8 cellular contexts compared by ENCODE assay signal in genomic region chr15:72782274-72782992, GRCh38. TPM values are rescaled to one million over a fixed set of nuclear protein-coding genes. Genes with fewer than 3 reads are reported as not detected.
A peak's percentile ranks its signal among the peaks of the same experiment; 100 is the strongest.
DNase-seq lines count a peak whose midpoint lies in the region; ATAC-seq, FAIRE-seq and TF ChIP-seq lines count a peak whose summit lies in the region.

No MANE protein-coding gene starts in this region.

- no peaks in the 10 kb centered on the region for H3K27me3 ChIP-seq in RWPE2 (ENCODE audit: insufficient read depth, poor library complexity, severe bottlenecking)
- H3K27me3 ChIP-seq in fibroblast of lung (ENCODE audit: control insufficient read depth, insufficient read depth, low read length): no peaks in the 10 kb centered on the region
- no peaks in the 10 kb centered on the region for H3K27me3 ChIP-seq in sigmoid colon

- 23 to 41% methylated on average over 14 of the region's 14 CpGs for WGBS in sigmoid colon, 2 donors

- H3K27ac ChIP-seq in RWPE2 (ENCODE audit: poor library complexity, severe bottlenecking): peak overlapping the region; percentile 19
- peak overlapping the region; percentile 91 for H3K27ac ChIP-seq in fibroblast of lung (ENCODE audit: insufficient read depth, low read length)
- peak overlapping the region; percentile 92 to 97 (median 94) for H3K27ac ChIP-seq in sigmoid colon

- no peak for TF ChIP-seq EP300 in sigmoid colon (IDR thresholded peaks at IDR 0.05)

- intact Hi-C loops in sigmoid colon (cut with DNase I): loop anchor here (5.0 kb wide), 4 partner anchors 310 to 850 kb away; partner anchors contain the start of genes ARIH1, MYO9A, NPTN and SENP8

- H3K4me1 ChIP-seq in RWPE2 (ENCODE audit: insufficient read depth, poor library complexity, severe bottlenecking): no peaks in the 10 kb centered on the region
- H3K4me1 ChIP-seq in fibroblast of lung (ENCODE audit: control insufficient read depth, extremely low read depth, insufficient read depth, low read length): peaks cover 8% of the 10 kb centered on the region
- H3K4me1 ChIP-seq in sigmoid colon: peaks cover 0 to 27% (median 20%) of the 10 kb centered on the region in 4 donors

- H3K4me2 ChIP-seq in fibroblast of lung (ENCODE audit: extremely low read depth, insufficient read depth, low read length): peak overlapping the region; percentile 95

- DNase-seq in RWPE2 (ENCODE audit: low spot score) (no peak), fibroblast of lung (ENCODE audit: low read depth in 2 of 2) (peak in 1 of 2 donors; percentile 18), sigmoid colon (no peak), NCI-H1694 (lab: John Stamatoyannopoulos, UW) (no peak), urothelium cell line (ENCODE audit: low spot score) (no peak), NCI-H524 treated with DMSO at 0.1 percent for 48 hours (lab: John Stamatoyannopoulos, UW) (no peak)

- H3K9ac ChIP-seq in fibroblast of lung (ENCODE audit: insufficient read depth, low read length): peak overlapping the region; percentile 95

- peaks cover 32% of the 10 kb centered on the region for H3K36me3 ChIP-seq in RWPE2 (ENCODE audit: low read depth)
- no peaks in the 10 kb centered on the region for H3K36me3 ChIP-seq in fibroblast of lung (ENCODE audit: control insufficient read depth, insufficient read depth, low read length)
- peaks cover 0 to 22% (median 0%) of the 10 kb centered on the region in 4 donors for H3K36me3 ChIP-seq in sigmoid colon

- no peak for TF ChIP-seq POLR2A in sigmoid colon (IDR thresholded peaks at IDR 0.05)

- ATAC-seq in RWPE2 (ENCODE audit: low read depth) (no peak), HG03025 (IDR thresholded peaks at IDR 0.05; ENCODE audit: low FRiP score, unreplicated experiment) (no peak)

- H3K9me3 ChIP-seq in RWPE2 (ENCODE audit: severe bottlenecking) (no peaks in the 10 kb centered on the region), fibroblast of lung (ENCODE audit: control insufficient read depth, insufficient read depth, low read depth, low read length) (no peaks in the 10 kb centered on the region), sigmoid colon (no peaks in the 10 kb centered on the region)

- peaks cover 41% of the 10 kb centered on the region for H3K79me2 ChIP-seq in fibroblast of lung (ENCODE audit: control insufficient read depth, insufficient read depth, low read length)

- H4K20me1 ChIP-seq in fibroblast of lung (ENCODE audit: control insufficient read depth, extremely low read depth, insufficient read depth, low read length): no peaks in the 10 kb centered on the region

- H2AFZ ChIP-seq in fibroblast of lung (ENCODE audit: low read length): peak overlapping the region; percentile 54

- TF ChIP-seq CTCF in GM12875 (IDR thresholded peaks at IDR 0.05; ENCODE audit: borderline replicate concordance, insufficient read depth, low read depth, low read length): no peak
- no peak for TF ChIP-seq CTCF in RWPE2 (IDR thresholded peaks at IDR 0.05; ENCODE audit: poor library complexity, severe bottlenecking)
- no peak for TF ChIP-seq CTCF in fibroblast of lung (conservative IDR thresholded peaks at IDR 0.05 in 1 of 2, IDR thresholded peaks at IDR 0.05 in 1 of 2; ENCODE audit: low read depth in 1 of 2, low read length in 2 of 2)
- TF ChIP-seq CTCF in sigmoid colon (IDR thresholded peaks at IDR 0.05): no peak

- H3K4me3 ChIP-seq in GM12875 (ENCODE audit: low read depth, low read length) (peak overlapping the region; percentile 100), RWPE2 (ENCODE audit: severe bottlenecking) (peak overlapping the region; percentile 97), fibroblast of lung (replicated peaks in 1 of 4; ENCODE audit: control extremely low read depth in 1 of 4, insufficient read depth in 1 of 4, low read depth in 3 of 4, low read length in 4 of 4) (peak overlapping the region; percentile 85 to 98 (median 90)), sigmoid colon (peak overlapping the region; percentile 82 to 93 (median 86))

- no peak for FAIRE-seq in urothelium cell line (lab: Jason Lieb, UNC)

RNA-seq across cellular contexts. Expression of gene ADPGK, which starts 1.1 kb away (rescaled TPM):
- 44.7 and 59.5 TPM in 2 replicates for total RNA-seq in fibroblast of lung
- polyA plus RNA-seq in fibroblast of lung: 62.2 and 66.1 TPM in 2 replicates
- polyA plus RNA-seq in fibroblast of lung (2012): 31.0 and 38.4 TPM in 2 replicates
- 25.5 and 37.8 TPM in 2 replicates for polyA minus RNA-seq in fibroblast of lung (ENCODE audit: low replicate concordance)
- 10 to 100 TPM; 23.9 to 30.5 (median 27.2) TPM for total RNA-seq in sigmoid colon
- polyA plus RNA-seq in sigmoid colon: 10 to 100 TPM; 10.2 to 41.1 (median 17.1) TPM

Comparison
In these comparisons a context has a peak if more than half of its experiments do, and no peak if none do; other contexts are left out.
1. H3K27ac ChIP-seq: peak in every context shown above with its lines; median percentile 94 in sigmoid colon; 91 in fibroblast of lung; 19 in RWPE2.